22 cellular contexts compared by ENCODE assay signal in the genomic region with DNA sequence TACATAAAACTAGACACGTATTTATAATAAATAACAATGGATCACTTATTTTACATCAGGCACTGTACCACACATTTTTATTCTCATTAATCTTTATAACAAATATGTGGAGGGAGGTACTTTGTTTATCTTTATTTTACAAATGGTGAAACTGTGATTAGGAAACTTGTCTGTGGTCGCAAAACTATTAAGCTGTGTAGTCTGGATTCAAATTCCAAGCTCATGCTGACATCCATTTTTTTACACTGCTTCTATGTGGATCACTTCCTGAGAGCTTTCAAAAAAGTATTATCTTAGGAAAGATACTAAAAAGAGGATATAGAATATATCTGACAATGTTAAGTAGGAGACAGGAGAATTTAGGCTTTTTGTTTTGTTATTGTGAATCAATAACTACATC.
DNase-seq lines count a peak whose midpoint lies in the region; ATAC-seq, FAIRE-seq and TF ChIP-seq lines count a peak whose summit lies in the region.
"Had no signal": no experiment of that assay in that cellular context is flagged by ENCODE, and none has a peak within 500 bp of the region (broad histone marks: within the 10 kb centered on the region; RNA-seq: fewer than 3 reads in every experiment).

No MANE protein-coding gene starts in this region.

- H4K20me1 ChIP-seq in astrocyte (ENCODE audit: insufficient read depth, low read length) (no peaks in the 10 kb centered on the region), smooth muscle cell (ENCODE audit: low read depth) (no peaks in the 10 kb centered on the region)

- H3K4me2 ChIP-seq in astrocyte (ENCODE audit: low read length) (no peak overlapping the region), smooth muscle cell (peak overlapping the region; percentile 46)

- H3K27ac Mint-ChIP-seq in astrocyte (ENCODE audit: unreplicated experiment), result no peak overlapping the region
- H3K27ac Mint-ChIP-seq: CD4-positive, CD25-positive, alpha-beta regulatory T cell had no signal

- H3K9me3 Mint-ChIP-seq in astrocyte (ENCODE audit: unreplicated experiment), result no peaks in the 10 kb centered on the region

- TF ChIP-seq CTCF in BJ (IDR thresholded peaks at IDR 0.05; ENCODE audit: insufficient read depth, low read depth, low read length) (no peak), astrocyte (IDR thresholded peaks at IDR 0.05; ENCODE audit: insufficient read depth, low read depth, low read length) (no peak), fibroblast of pulmonary artery (IDR thresholded peaks at IDR 0.05; ENCODE audit: low read length, missing control alignments) (no peak), smooth muscle cell (IDR thresholded peaks at IDR 0.05; ENCODE audit: borderline replicate concordance, insufficient read depth, poor library complexity, severe bottlenecking) (no peak)

- H3K79me2 ChIP-seq in astrocyte (ENCODE audit: insufficient read depth, low read length) (no peaks in the 10 kb centered on the region), smooth muscle cell (ENCODE audit: low read depth) (no peaks in the 10 kb centered on the region)

- FAIRE-seq in astrocyte (lab: Jason Lieb, UNC), result no peak
- FAIRE-seq: GM12878, GM19239 had no signal

- H3K4me1 ChIP-seq in astrocyte (ENCODE audit: insufficient read depth, low read length), result no peaks in the 10 kb centered on the region
- no peaks in the 10 kb centered on the region for H3K4me1 ChIP-seq in smooth muscle cell (ENCODE audit: low read depth)

- H3K9me3 ChIP-seq in astrocyte (ENCODE audit: insufficient read depth, low read depth, low read length), result no peaks in the 10 kb centered on the region
- H3K9me3 ChIP-seq in smooth muscle cell (replicated peaks; ENCODE audit: low read depth), result no peaks in the 10 kb centered on the region

- H2AFZ ChIP-seq in astrocyte (ENCODE audit: low read depth, low read length), result no peak overlapping the region
- H2AFZ ChIP-seq in smooth muscle cell (ENCODE audit: low read depth), result no peak overlapping the region

- ATAC-seq in HG02852 (IDR thresholded peaks at IDR 0.05; ENCODE audit: unreplicated experiment), result no peak
- ATAC-seq: GM12878, SK-N-SH treated with all-trans-retinoic acid at 6 μM for 48 hours had no signal

- no peaks in the 10 kb centered on the region for H3K4me1 Mint-ChIP-seq in astrocyte (ENCODE audit: low read depth, unreplicated experiment)
- H3K4me1 Mint-ChIP-seq: CD4-positive, CD25-positive, alpha-beta regulatory T cell had no signal

- no peaks in the 10 kb centered on the region for H3K36me3 Mint-ChIP-seq in astrocyte (ENCODE audit: low read depth, unreplicated experiment)
- H3K36me3 Mint-ChIP-seq: CD4-positive, CD25-positive, alpha-beta regulatory T cell had no signal

- DNase-seq in BJ (ENCODE audit: low read depth), result peak; percentile 9
- peak; percentile 45 for DNase-seq in astrocyte (ENCODE audit: low read depth)
- DNase-seq in fibroblast of pulmonary artery (ENCODE audit: low read depth), result peak; percentile 63
- no peak for DNase-seq in smooth muscle cell (lab: John Stamatoyannopoulos, UW; ENCODE audit: unreplicated experiment)
- DNase-seq in HT-29 (ENCODE audit: low spot score), result no peak
- no peak for DNase-seq in NCI-H187 (lab: John Stamatoyannopoulos, UW)
- DNase-seq: CD4-positive, CD25-positive, alpha-beta regulatory T cell; COR-L47; DMS 273 treated with DMSO at 0.1 percent for 48 hours; GF-D8; GOT3; KG1; NCI-H1105 treated with DMSO at 0.1 percent for 48 hours; NCI-H1694; NCI-H510A; NCI-H774; RPMI8226; SIG-M5 had no signal

- H3K4me3 ChIP-seq in BJ (ENCODE audit: low read depth, low read length) (no peak overlapping the region), astrocyte (ENCODE audit: insufficient read depth, low read depth, low read length) (no peak overlapping the region), fibroblast of pulmonary artery (replicated peaks; ENCODE audit: low read depth, low read length) (no peak overlapping the region), smooth muscle cell (no peak overlapping the region)
- H3K4me3 ChIP-seq: GM12878 had no signal

- H3K4me3 Mint-ChIP-seq in astrocyte (ENCODE audit: unreplicated experiment), result no peak overlapping the region
- H3K4me3 Mint-ChIP-seq: CD4-positive, CD25-positive, alpha-beta regulatory T cell had no signal

- H3K36me3 ChIP-seq in BJ (ENCODE audit: control insufficient read depth, insufficient read depth, low read length) (no peaks in the 10 kb centered on the region), astrocyte (ENCODE audit: insufficient read depth, low read length) (no peaks in the 10 kb centered on the region), smooth muscle cell (ENCODE audit: low read depth) (no peaks in the 10 kb centered on the region)

- no peaks in the 10 kb centered on the region for H3F3A ChIP-seq in smooth muscle cell (ENCODE audit: low read depth)

- CTCF ChIA-PET in BJ (lab: Yijun Ruan, JAX), result interaction anchor here (1.0 kb wide), 1 partner anchor 236 kb away, joined by 4 read pairs; no protein-coding TSS in a partner anchor

- H3K27ac ChIP-seq in astrocyte (ENCODE audit: low read depth, low read length) (no peak overlapping the region), smooth muscle cell (ENCODE audit: low read depth) (no peak overlapping the region)

- no peaks in the 10 kb centered on the region for H3K27me3 ChIP-seq in BJ (ENCODE audit: control insufficient read depth, insufficient read depth, low read length)
- no peaks in the 10 kb centered on the region for H3K27me3 ChIP-seq in astrocyte (ENCODE audit: insufficient read depth, low read length)
- H3K27me3 ChIP-seq in smooth muscle cell (ENCODE audit: low read depth), result no peaks in the 10 kb centered on the region

- WGBS in smooth muscle cell (ENCODE audit: low lambda C conversion rate), result 56% methylated on average over 2 of the region's 2 CpGs

- H3K9ac ChIP-seq in astrocyte (ENCODE audit: low read length) (no peak overlapping the region), smooth muscle cell (ENCODE audit: low read depth) (no peak overlapping the region)

- POLR2A ChIA-PET in BJ (lab: Charles Lee), result no interaction called here

- H3K27me3 Mint-ChIP-seq in astrocyte (ENCODE audit: low read depth, unreplicated experiment), result no peaks in the 10 kb centered on the region
- H3K27me3 Mint-ChIP-seq: CD4-positive, CD25-positive, alpha-beta regulatory T cell had no signal

Comparison
In these comparisons a context has a peak if more than half of its experiments do, and no peak if none do; other contexts are left out.
1. DNase-seq: peak in BJ (single experiment), astrocyte (single experiment) and fibroblast of pulmonary artery (single experiment); none in smooth muscle cell (single experiment), HT-29 (single experiment) and NCI-H187 (0 of 2).